10 cellular contexts compared by ENCODE assay signal in genomic region chr17:48596735-48597491, GRCh38. TPM values are rescaled to one million over a fixed set of nuclear protein-coding genes. Genes with fewer than 3 reads are reported as not detected.
DNase-seq lines count a peak whose midpoint lies in the region; ATAC-seq, FAIRE-seq and TF ChIP-seq lines count a peak whose summit lies in the region.
"Had no signal": no experiment of that assay in that cellular context is flagged by ENCODE, and none has a peak within 500 bp of the region (broad histone marks: within the 10 kb centered on the region; RNA-seq: fewer than 3 reads in every experiment).

No MANE protein-coding gene starts in this region.

- H3K4me1 Mint-ChIP-seq in stimulated activated effector memory CD8-positive, alpha-beta T cell treated with anti-CD3 and anti-CD28 coated beads, Interleukin-12 subunit alpha, Interleukin-12 subunit beta, amount 100 ng/mL, for 72 hours = peaks cover 55% of the 10 kb centered on the region

- WGBS in right cardiac atrium = 6% methylated on average over 26 of the region's 26 CpGs

- no peak for ATAC-seq in right cardiac atrium
- ATAC-seq in stimulated activated effector memory CD8-positive, alpha-beta T cell treated with anti-CD3 and anti-CD28 coated beads, Interleukin-12 subunit alpha, Interleukin-12 subunit beta, amount 100 ng/mL, for 72 hours = no peak
- ATAC-seq in GM19397 (IDR thresholded peaks at IDR 0.05; ENCODE audit: unreplicated experiment) = no peak
- ATAC-seq: K562 had no signal

- H3K27me3 ChIP-seq in right cardiac atrium (ENCODE audit: control insufficient read depth, insufficient read depth) = no peaks in the 10 kb centered on the region

- no peaks in the 10 kb centered on the region for H3K36me3 Mint-ChIP-seq in stimulated activated effector memory CD8-positive, alpha-beta T cell treated with anti-CD3 and anti-CD28 coated beads, Interleukin-12 subunit alpha, Interleukin-12 subunit beta, amount 100 ng/mL, for 72 hours

- no peaks in the 10 kb centered on the region for H3K9me3 Mint-ChIP-seq in stimulated activated effector memory CD8-positive, alpha-beta T cell treated with anti-CD3 and anti-CD28 coated beads, Interleukin-12 subunit alpha, Interleukin-12 subunit beta, amount 100 ng/mL, for 72 hours

- intact Hi-C loops in right cardiac atrium (cut with DNase I) = loop anchor here in 2 of 4 donors (10.0 kb wide), 2 partner anchors 242 to 262 kb away; no protein-coding TSS in a partner anchor

- DNase-seq in NCI-H1092 (lab: John Stamatoyannopoulos, UW) (peak; percentile 60), NCI-H1092 treated with DMSO at 0.1 percent for 48 hours (lab: John Stamatoyannopoulos, UW) (no peak), right cardiac atrium (peak in 1 of 3 donors; percentile 54), urothelium cell line (ENCODE audit: low spot score) (no peak)
- no peak for DNase-seq in stimulated activated effector memory CD8-positive, alpha-beta T cell treated with anti-CD3 and anti-CD28 coated beads, Interleukin-12 subunit alpha, Interleukin-12 subunit beta, amount 100 ng/mL, for 72 hours (ENCODE audit: low spot score in 2 of 2)
- DNase-seq in central memory CD4-positive, alpha-beta T cell = no peak

- no peak for TF ChIP-seq CTCF in VCaP (conservative IDR thresholded peaks at IDR 0.05)

- H3K4me1 ChIP-seq in right cardiac atrium (ENCODE audit: control insufficient read depth, insufficient read depth, low read length) = peaks cover 4% of the 10 kb centered on the region

- no peaks in the 10 kb centered on the region for H3K9me3 ChIP-seq in right cardiac atrium (ENCODE audit: control insufficient read depth, low read length)

- peak overlapping the region; percentile 45; the same call in 1 of the 2 replicates for H3K27ac ChIP-seq in VCaP
- no peak overlapping the region for H3K27ac ChIP-seq in right cardiac atrium (ENCODE audit: low read length)

- FAIRE-seq in urothelium cell line (lab: Jason Lieb, UNC) = no peak
- FAIRE-seq: A204.1, K562 had no signal

- H3K4me3 ChIP-seq in right cardiac atrium (ENCODE audit: low read length) = peak overlapping the region; percentile 22
- H3K4me3 ChIP-seq: K562 had no signal

- H3K27ac Mint-ChIP-seq in stimulated activated effector memory CD8-positive, alpha-beta T cell treated with anti-CD3 and anti-CD28 coated beads, Interleukin-12 subunit alpha, Interleukin-12 subunit beta, amount 100 ng/mL, for 72 hours = peak overlapping the region; percentile 75

- H3K4me3 Mint-ChIP-seq in stimulated activated effector memory CD8-positive, alpha-beta T cell treated with anti-CD3 and anti-CD28 coated beads, Interleukin-12 subunit alpha, Interleukin-12 subunit beta, amount 100 ng/mL, for 72 hours = peak overlapping the region; percentile 67

RNA-seq across cellular contexts. Expression of gene HOXB5, which starts 3.3 kb away (rescaled TPM):
- under 1 TPM in 3 of 4 donors, not detected in 1; 0.12 to 0.37 (median 0.14) TPM for total RNA-seq in right cardiac atrium
- 0.14 TPM for polyA plus RNA-seq in right cardiac atrium

RNA-seq across cellular contexts. Expression of gene HOXB3, which starts 6.9 kb away (rescaled TPM):
- total RNA-seq in right cardiac atrium = 1 to 10 TPM; 1.2 to 2.3 (median 2.2) TPM
- 2.8 TPM for polyA plus RNA-seq in right cardiac atrium

RNA-seq across cellular contexts. Expression of gene HOXB6, which starts 7.9 kb away (rescaled TPM):
- total RNA-seq in right cardiac atrium = 1 to 10 TPM in 2 of 4 donors, under 1 TPM in 2; 0.74 to 1.8 (median 1.0) TPM
- polyA plus RNA-seq in right cardiac atrium = 1.1 TPM

RNA-seq across cellular contexts. Expression of gene HOXB7, which starts 13.9 kb away (rescaled TPM):
- total RNA-seq in right cardiac atrium = under 1 TPM; 0.50 to 0.80 (median 0.59) TPM
- 0.48 TPM for polyA plus RNA-seq in right cardiac atrium

RNA-seq across cellular contexts. Expression of gene HOXB8, which starts 18.2 kb away (rescaled TPM):
- total RNA-seq in right cardiac atrium = not detected
- not detected for polyA plus RNA-seq in right cardiac atrium
